8 cellular contexts compared by ENCODE assay signal in the genomic region with DNA sequence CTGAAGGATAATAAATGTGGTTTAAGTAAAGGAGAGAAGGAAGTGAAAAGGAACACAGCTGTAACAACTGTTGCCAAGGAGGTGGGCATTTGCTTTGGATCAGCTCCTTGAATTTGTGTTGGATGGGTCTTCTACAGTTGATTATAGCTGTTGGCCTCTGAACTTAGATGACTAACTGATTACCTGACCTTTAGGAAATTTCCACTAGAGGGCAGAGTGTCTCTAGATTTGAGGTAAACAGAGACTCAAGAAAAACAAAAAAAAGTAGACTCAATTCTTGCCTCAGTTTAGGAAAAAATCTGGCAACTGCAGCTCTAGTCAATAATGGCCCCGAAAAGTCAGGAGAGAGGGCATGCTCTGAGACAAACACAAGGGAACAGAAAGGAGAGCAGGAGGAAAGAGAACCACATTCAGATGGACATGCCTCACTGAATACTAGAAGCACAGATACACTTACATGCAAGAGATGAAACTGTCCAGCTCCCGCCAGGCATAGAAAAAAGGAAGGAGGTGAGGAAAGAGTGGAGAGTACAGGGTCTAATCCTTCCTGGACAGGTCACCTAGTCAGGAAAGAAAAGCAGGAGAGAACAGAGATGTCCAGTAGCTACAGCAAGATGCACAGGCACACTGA. TPM values are rescaled to one million over a fixed set of nuclear protein-coding genes. Genes with fewer than 3 reads are reported as not detected.
DNase-seq lines count a peak whose midpoint lies in the region; ATAC-seq and TF ChIP-seq lines count a peak whose summit lies in the region.

No MANE protein-coding gene starts in this region.

- no peak for DNase-seq in heart left ventricle
- no peak for DNase-seq in left ventricle myocardium superior
- peak; percentile 69 for DNase-seq in PC-3
- DNase-seq in endodermal cell: no peak
- no peak for DNase-seq in prostate gland (ENCODE audit: low spot score)
- no peak for DNase-seq in 8988T
- no peak for DNase-seq in left lobe of liver (ENCODE audit: low spot score)

- H3K4me1 Mint-ChIP-seq in endodermal cell: no peaks in the 10 kb centered on the region

- H4K20me1 ChIP-seq in PC-3 (ENCODE audit: low read length): no peaks in the 10 kb centered on the region

- H3K9ac ChIP-seq in PC-3 (ENCODE audit: low read length): no peak overlapping the region
- H3K9ac ChIP-seq in endodermal cell (ENCODE audit: extremely low read depth, low read length, poor library complexity, severe bottlenecking): no peak overlapping the region

- H3K4me1 ChIP-seq in heart left ventricle (peaks cover 0 to 37% (median 10%) of the 10 kb centered on the region in 12 donors), PC-3 (ENCODE audit: insufficient read depth, low read length) (no peaks in the 10 kb centered on the region), endodermal cell (ENCODE audit: control insufficient read depth, insufficient read depth, low read length) (no peaks in the 10 kb centered on the region), prostate gland (replicated peaks) (no peaks in the 10 kb centered on the region)

- TF ChIP-seq POLR2A in heart left ventricle (IDR thresholded peaks at IDR 0.05) (no peak), prostate gland (IDR thresholded peaks at IDR 0.05) (no peak)

- intact Hi-C loops in heart left ventricle (cut with DNase I): loop anchor here in 3 of 10 donors (2.0 to 5.0 kb wide), 3 partner anchors 40 to 45 kb away; no protein-coding TSS in a partner anchor
- intact Hi-C loops in left ventricle myocardium superior (cut with micrococcal nuclease): no loop called here
- intact Hi-C loops in PC-3 (cut with micrococcal nuclease): loop anchor here (1.0 kb wide), 1 partner anchor 43 kb away; no protein-coding TSS in a partner anchor
- intact Hi-C loops in prostate gland (cut with DNase I): no loop called here

- H3K79me2 ChIP-seq in PC-3 (ENCODE audit: low read length): no peaks in the 10 kb centered on the region

- H2AFZ ChIP-seq in PC-3 (ENCODE audit: low read length): no peak overlapping the region

- TF ChIP-seq CTCF in heart left ventricle (IDR thresholded peaks at IDR 0.05) (peak in 11 of 12 donors; percentile 20 to 73 (median 41)), PC-3 (conservative IDR thresholded peaks at IDR 0.05; ENCODE audit: low read depth, low read length) (peak; percentile 84), endodermal cell (conservative IDR thresholded peaks at IDR 0.05) (peak; percentile 82), prostate gland (IDR thresholded peaks at IDR 0.05) (peak in 3 of 4 experiments; percentile 18 to 65 (median 42))

- WGBS in heart left ventricle, 4 donors: 76 to 88% (median 80%) methylated on average over 2 of the region's 2 CpGs
- WGBS in endodermal cell (ENCODE audit: insufficient coverage in 1 of 2, insufficient read length in 1 of 2), 2 experiments: 82 to 92% methylated on average over 1 to 2 of the region's 2 CpGs
- WGBS in prostate gland: 73% methylated on average over 2 of the region's 2 CpGs

- no peaks in the 10 kb centered on the region for H3K9me3 Mint-ChIP-seq in endodermal cell

- POLR2A ChIA-PET in PC-3 (lab: Charles Lee; ENCODE audit: unreplicated experiment): interaction anchor here (0.7 kb wide), 1 partner anchor 121 kb away, joined by 3 read pairs; no protein-coding TSS in a partner anchor

- no peak for ATAC-seq in heart left ventricle
- no peak for ATAC-seq in left ventricle myocardium superior
- peak; percentile 61 for ATAC-seq in PC-3
- no peak for ATAC-seq in left lobe of liver
- ATAC-seq in HG03196 (IDR thresholded peaks at IDR 0.05; ENCODE audit: unreplicated experiment): no peak

- no peaks in the 10 kb centered on the region for H3K27me3 ChIP-seq in heart left ventricle
- no peaks in the 10 kb centered on the region for H3K27me3 ChIP-seq in PC-3 (ENCODE audit: low read length)
- no peaks in the 10 kb centered on the region for H3K27me3 ChIP-seq in endodermal cell (ENCODE audit: control insufficient read depth, insufficient read depth, low read length, poor library complexity, severe bottlenecking)
- no peaks in the 10 kb centered on the region for H3K27me3 ChIP-seq in prostate gland (replicated peaks; ENCODE audit: insufficient read depth)

- H3K4me3 ChIP-seq in heart left ventricle: no peak overlapping the region
- H3K4me3 ChIP-seq in PC-3 (ENCODE audit: low read length): no peak overlapping the region
- H3K4me3 ChIP-seq in endodermal cell (ENCODE audit: low read length): no peak overlapping the region
- H3K4me3 ChIP-seq in prostate gland: no peak overlapping the region

- H3K27me3 Mint-ChIP-seq in endodermal cell (ENCODE audit: insufficient read depth): no peaks in the 10 kb centered on the region

- BruUV-seq in PC-3 (replicated peaks; lab: Mats Ljungman, UMichigan): no TSS peak

- no peaks in the 10 kb centered on the region for H3K9me2 ChIP-seq in PC-3 (replicated peaks; ENCODE audit: low read length)

- H3K36me3 ChIP-seq in heart left ventricle (peaks cover 0 to 96% (median 86%) of the 10 kb centered on the region in 9 donors), PC-3 (ENCODE audit: low read depth, low read length) (peaks cover 27% of the 10 kb centered on the region; the same call in 1 of the 2 replicates), endodermal cell (ENCODE audit: control insufficient read depth, insufficient read depth, low read length) (peaks cover 83% of the 10 kb centered on the region), prostate gland (no peaks in the 10 kb centered on the region)

- H3K9me3 ChIP-seq in heart left ventricle (no peaks in the 10 kb centered on the region), PC-3 (ENCODE audit: low read length) (no peaks in the 10 kb centered on the region), endodermal cell (ENCODE audit: control insufficient read depth, low read length) (no peaks in the 10 kb centered on the region), prostate gland (no peaks in the 10 kb centered on the region)

- H3F3A ChIP-seq in PC-3 (ENCODE audit: low read length, unreplicated experiment): no peaks in the 10 kb centered on the region

- H3K27ac Mint-ChIP-seq in endodermal cell: no peak overlapping the region

- no peak overlapping the region for H3K4me2 ChIP-seq in PC-3 (ENCODE audit: low read length)

- H3K27ac ChIP-seq in heart left ventricle (no peak overlapping the region), PC-3 (ENCODE audit: low read length) (no peak overlapping the region), endodermal cell (ENCODE audit: low read depth, low read length) (no peak overlapping the region), prostate gland (no peak overlapping the region)

- peaks cover 65% of the 10 kb centered on the region for H3K36me3 Mint-ChIP-seq in endodermal cell (ENCODE audit: low read depth)

- no peak overlapping the region for H3K4me3 Mint-ChIP-seq in endodermal cell

- CTCF ChIA-PET in PC-3 (lab: Charles Lee): interaction anchor here (0.6 to 0.9 kb wide), 5 partner anchors 18 to 197 kb away, joined by 3 to 5 read pairs (median 4); a partner anchor contains a TSS

RNA-seq across cellular contexts. Expression of a gene that starts 20.6 kb away (rescaled TPM):
- total RNA-seq in heart left ventricle (100 to 1,000 TPM; 134 to 217 (median 154) TPM), left ventricle myocardium superior (237 TPM), PC-3 (2014; rRNA removed) (75.7 and 84.7 TPM in 2 replicates), endodermal cell (10 to 100 TPM; 26.0 to 26.7 TPM), prostate gland (10 to 100 TPM; 59.9 to 84.6 TPM), left lobe of liver (57.0 TPM)
- 100 to 1,000 TPM; 172 to 178 TPM for polyA plus RNA-seq in heart left ventricle
- 27.9 TPM for polyA plus RNA-seq in endodermal cell (2013, experiment 1 of 2)
- polyA plus RNA-seq in endodermal cell (2013, experiment 2 of 2): 20.5 TPM

RNA-seq across cellular contexts. Expression of a gene that starts 28.8 kb away (rescaled TPM):
- total RNA-seq in heart left ventricle (10 to 100 TPM in 4 of 9 donors, 1 to 10 TPM in 5; 7.4 to 75.8 (median 9.7) TPM), left ventricle myocardium superior (33.9 TPM), PC-3 (2014; rRNA removed) (0.11 and 0.40 TPM in 2 replicates), endodermal cell (1 to 10 TPM in 1 of 2 donors, under 1 TPM in 1; 0.93 to 1.1 TPM), prostate gland (1 to 10 TPM in 1 of 2 donors, under 1 TPM in 1; 0.27 to 3.4 TPM), left lobe of liver (129 TPM)
- polyA plus RNA-seq in heart left ventricle: 10 to 100 TPM in 1 of 2 donors, 1 to 10 TPM in 1; 10.0 to 18.1 TPM
- polyA plus RNA-seq in endodermal cell (2013, experiment 1 of 2): 0.32 TPM
- 0.46 TPM for polyA plus RNA-seq in endodermal cell (2013, experiment 2 of 2)

RNA-seq across cellular contexts. Expression of a gene that starts 34.5 kb away (rescaled TPM):
- total RNA-seq in heart left ventricle: 10 to 100 TPM in 4 of 9 donors, 1 to 10 TPM in 5; 6.8 to 28.4 (median 9.3) TPM
- polyA plus RNA-seq in heart left ventricle: 10 to 100 TPM; 12.6 to 21.6 TPM
- 9.4 TPM for total RNA-seq in left ventricle myocardium superior
- 24.9 and 29.7 TPM in 2 replicates for total RNA-seq in PC-3 (2014; rRNA removed)
- total RNA-seq in endodermal cell: 10 to 100 TPM; 59.7 to 65.5 TPM
- polyA plus RNA-seq in endodermal cell (2013, experiment 1 of 2): 46.4 TPM
- polyA plus RNA-seq in endodermal cell (2013, experiment 2 of 2): 46.9 TPM
- 10 to 100 TPM; 27.6 to 41.7 TPM for total RNA-seq in prostate gland
- 6.5 TPM for total RNA-seq in left lobe of liver

RNA-seq across cellular contexts. Expression of a gene that starts 47.5 kb away (rescaled TPM):
- total RNA-seq in heart left ventricle (10 to 100 TPM; 13.6 to 35.7 (median 22.0) TPM), left ventricle myocardium superior (17.2 TPM), PC-3 (2014; rRNA removed) (105 and 109 TPM in 2 replicates), endodermal cell (100 to 1,000 TPM; 118 to 125 TPM), prostate gland (10 to 100 TPM; 72.9 to 90.1 TPM), left lobe of liver (18.6 TPM)
- 10 to 100 TPM in 1 of 2 donors, 1 to 10 TPM in 1; 8.5 to 19.3 TPM for polyA plus RNA-seq in heart left ventricle
- 161 TPM for polyA plus RNA-seq in endodermal cell (2013, experiment 1 of 2)
- 129 TPM for polyA plus RNA-seq in endodermal cell (2013, experiment 2 of 2)
